8 cellular contexts compared by ENCODE assay signal in genomic region chr11:129896062-129896461, GRCh38. TPM values are rescaled to one million over a fixed set of nuclear protein-coding genes. Genes with fewer than 3 reads are reported as not detected.
DNase-seq lines count a peak whose midpoint lies in the region; ATAC-seq, FAIRE-seq and TF ChIP-seq lines count a peak whose summit lies in the region.

No MANE protein-coding gene starts in this region.

- no peak overlapping the region; the same call in 1 of the 2 replicates for H3K9ac ChIP-seq in KMS-11

- H3K27ac ChIP-seq in KMS-11 (no peak overlapping the region), angular gyrus (ENCODE audit: low read depth, low read length) (peak overlapping the region; percentile 82), thoracic aorta (peak overlapping the region; percentile 61 to 63)

- peaks cover 18% of the 10 kb centered on the region for H3K36me3 ChIP-seq in BE2C
- H3K36me3 ChIP-seq in KMS-11 (ENCODE audit: insufficient read depth), result no peaks in the 10 kb centered on the region
- no peaks in the 10 kb centered on the region for H3K36me3 ChIP-seq in kidney epithelial cell (ENCODE audit: control insufficient read depth, insufficient read depth, low read length)
- no peaks in the 10 kb centered on the region for H3K36me3 ChIP-seq in thoracic aorta

- ATAC-seq in thoracic aorta (ENCODE audit: insufficient number of reproducible peaks, low FRiP score, low read depth), result no peak

- DNase-seq in BE2C (no peak), kidney epithelial cell (ENCODE audit: low read depth) (no peak), thoracic aorta (ENCODE audit: low spot score) (no peak), RCC 7860 (ENCODE audit: low spot score) (no peak), NCI-H187 (lab: John Stamatoyannopoulos, UW) (no peak), GOT3 (lab: John Stamatoyannopoulos, UW) (no peak)

- H3K27me3 ChIP-seq in BE2C (no peaks in the 10 kb centered on the region), KMS-11 (ENCODE audit: insufficient read depth, low read depth) (no peaks in the 10 kb centered on the region), kidney epithelial cell (ENCODE audit: control insufficient read depth, insufficient read depth, low read length) (no peaks in the 10 kb centered on the region), thoracic aorta (replicated peaks; ENCODE audit: insufficient read depth) (no peaks in the 10 kb centered on the region)

- H3K79me2 ChIP-seq in KMS-11 (ENCODE audit: insufficient read depth, low read depth), result peaks cover 13% of the 10 kb centered on the region; the same call in 1 of the 2 replicates

- H2AFZ ChIP-seq in KMS-11 (ENCODE audit: low read depth), result peak overlapping the region; percentile 91

- H3K4me3 ChIP-seq in BE2C (ENCODE audit: low read depth, low read length), result peak overlapping the region; percentile 94
- H3K4me3 ChIP-seq in KMS-11 (IDR thresholded peaks at IDR 0.05; ENCODE audit: insufficient read depth, low read depth, low read length), result no peak overlapping the region
- peak overlapping the region; percentile 95 for H3K4me3 ChIP-seq in kidney epithelial cell (ENCODE audit: low read depth, low read length)
- H3K4me3 ChIP-seq in thoracic aorta, result peak overlapping the region; percentile 94

- peaks cover 8% of the 10 kb centered on the region for H3K4me1 ChIP-seq in BE2C
- peaks cover 16% of the 10 kb centered on the region for H3K4me1 ChIP-seq in KMS-11 (ENCODE audit: low read depth, poor library complexity, severe bottlenecking)
- peaks cover 0 to 16% of the 10 kb centered on the region in 2 donors for H3K4me1 ChIP-seq in thoracic aorta (ENCODE audit: control insufficient read depth in 1 of 2, low read depth in 2 of 2)

- no peak for FAIRE-seq in RCC 7860 (lab: Jason Lieb, UNC)

- peak overlapping the region; percentile 67 for H3K4me2 ChIP-seq in KMS-11

- no peaks in the 10 kb centered on the region for H3K9me3 ChIP-seq in BE2C
- H3K9me3 ChIP-seq in thoracic aorta, result no peaks in the 10 kb centered on the region

- H4K20me1 ChIP-seq in KMS-11 (ENCODE audit: insufficient read depth), result no peaks in the 10 kb centered on the region

- no peak for TF ChIP-seq CTCF in BE2C (IDR thresholded peaks at IDR 0.05; ENCODE audit: low read depth, low read length)
- TF ChIP-seq CTCF in KMS-11 (conservative IDR thresholded peaks at IDR 0.05; ENCODE audit: low read depth, low read length), result no peak
- no peak for TF ChIP-seq CTCF in kidney epithelial cell (IDR thresholded peaks at IDR 0.05; ENCODE audit: insufficient read depth, low read length, poor library complexity, severe bottlenecking)
- no peak for TF ChIP-seq CTCF in thoracic aorta (IDR thresholded peaks at IDR 0.05)

RNA-seq across cellular contexts. Expression of gene NFRKB, which starts 0.7 kb away (rescaled TPM):
- 16.5 TPM for polyA plus RNA-seq in BE2C (2012; ENCODE audit: insufficient read depth, insufficient read length, low read depth)
- total RNA-seq in kidney epithelial cell, result 30.1 and 31.7 TPM in 2 replicates
- total RNA-seq in thoracic aorta, result 10 to 100 TPM; 34.5 to 35.3 TPM
